In genomic region chr19:1130801-1131717, GRCh38 we compare ENCODE assay signal across 8 cellular contexts. TPM values are rescaled to one million over a fixed set of nuclear protein-coding genes. Genes with fewer than 3 reads are reported as not detected.
A peak's percentile ranks its signal among the peaks of the same experiment; 100 is the strongest.
DNase-seq lines count a peak whose midpoint lies in the region; ATAC-seq and TF ChIP-seq lines count a peak whose summit lies in the region.

No MANE protein-coding gene starts in this region.

- 76 to 82% methylated on average over 6 to 9 of the region's 22 CpGs for WGBS in thyroid gland, 2 donors

- no peak for TF ChIP-seq POLR2A in thyroid gland (IDR thresholded peaks at IDR 0.05)

- peaks cover 49% of the 10 kb centered on the region for H3K4me1 ChIP-seq in CD4-positive, CD25-positive, alpha-beta regulatory T cell (ENCODE audit: control insufficient read depth, insufficient read depth, low read length, poor library complexity, severe bottlenecking)
- peaks cover 44% of the 10 kb centered on the region for H3K4me1 ChIP-seq in OCI-LY1 (ENCODE audit: insufficient read depth, low read length, severe bottlenecking)
- H3K4me1 ChIP-seq in thyroid gland: peaks cover 16 to 48% of the 10 kb centered on the region in 2 donors

- peak overlapping the region; percentile 80 for H3K4me2 ChIP-seq in OCI-LY1 (ENCODE audit: low read length)

- peak overlapping the region; percentile 66 for H3K4me3 ChIP-seq in CD4-positive, CD25-positive, alpha-beta regulatory T cell (ENCODE audit: low read depth, low read length)
- H3K4me3 ChIP-seq in OCI-LY1 (ENCODE audit: low read depth, low read length, poor library complexity, severe bottlenecking) (peak overlapping the region; percentile 55), brain microvascular endothelial cell (ENCODE audit: low read depth, low read length) (peak overlapping the region; percentile 75), thyroid gland (replicated peaks in 1 of 3) (peak overlapping the region in 2 of 3 donors; percentile 10 to 42)

- H3K9me3 ChIP-seq in CD4-positive, CD25-positive, alpha-beta regulatory T cell (ENCODE audit: control insufficient read depth in 2 of 2, low read length in 2 of 2): no peaks in the 10 kb centered on the region
- H3K9me3 ChIP-seq in OCI-LY1 (ENCODE audit: low read length): no peaks in the 10 kb centered on the region
- no peaks in the 10 kb centered on the region for H3K9me3 ChIP-seq in thyroid gland

- H3K27me3 Mint-ChIP-seq in CD4-positive, CD25-positive, alpha-beta regulatory T cell: no peaks in the 10 kb centered on the region
- no peaks in the 10 kb centered on the region for H3K27me3 Mint-ChIP-seq in mesothelial cell of epicardium (ENCODE audit: low read depth)

- no peak overlapping the region for H2AFZ ChIP-seq in OCI-LY1 (ENCODE audit: low read length)

- H3F3A ChIP-seq in OCI-LY1 (ENCODE audit: insufficient read depth, low read length): no peaks in the 10 kb centered on the region

- peak overlapping the region; percentile 87 to 94 (median 93) for H3K27ac Mint-ChIP-seq in CD4-positive, CD25-positive, alpha-beta regulatory T cell
- no peak overlapping the region for H3K27ac Mint-ChIP-seq in mesothelial cell of epicardium

- peak; percentile 36 to 41 for ATAC-seq in CD4-positive, CD25-positive, alpha-beta regulatory T cell (ENCODE audit: low read depth in 2 of 2)

- H3K27me3 ChIP-seq in CD4-positive, CD25-positive, alpha-beta regulatory T cell (ENCODE audit: control insufficient read depth, insufficient read depth, low read length): no peaks in the 10 kb centered on the region
- H3K27me3 ChIP-seq in OCI-LY1 (ENCODE audit: insufficient read depth, low read length) (no peaks in the 10 kb centered on the region), brain microvascular endothelial cell (replicated peaks) (no peaks in the 10 kb centered on the region), thyroid gland (no peaks in the 10 kb centered on the region)

- TF ChIP-seq CTCF in OCI-LY1 (IDR thresholded peaks at IDR 0.05; ENCODE audit: low read length) (no peak), brain microvascular endothelial cell (IDR thresholded peaks at IDR 0.05; ENCODE audit: low read depth, low read length, missing control alignments) (no peak), mesothelial cell of epicardium (IDR thresholded peaks at IDR 0.05; ENCODE audit: unreplicated experiment) (no peak), thyroid gland (IDR thresholded peaks at IDR 0.05) (no peak)

- H3K27ac ChIP-seq in CD4-positive, CD25-positive, alpha-beta regulatory T cell (ENCODE audit: insufficient read depth, low read length, poor library complexity, severe bottlenecking): peak overlapping the region; percentile 92
- H3K27ac ChIP-seq in OCI-LY1 (ENCODE audit: low read depth, low read length, poor library complexity, severe bottlenecking) (no peak overlapping the region), brain microvascular endothelial cell (peak overlapping the region; percentile 86), thyroid gland (peak overlapping the region; percentile 66 to 82 (median 79))

- H4K20me1 ChIP-seq in OCI-LY1 (ENCODE audit: insufficient read depth, low read length): no peaks in the 10 kb centered on the region

- in situ Hi-C loops in brain microvascular endothelial cell (cut with HindIII; ENCODE audit: low pct_ligation_motif_present, low sequenced_read_pairs): no loop called here

- H3K36me3 Mint-ChIP-seq in CD4-positive, CD25-positive, alpha-beta regulatory T cell: no peaks in the 10 kb centered on the region
- no peaks in the 10 kb centered on the region for H3K36me3 Mint-ChIP-seq in mesothelial cell of epicardium

- H3K79me2 ChIP-seq in OCI-LY1 (ENCODE audit: insufficient read depth, low read length): no peaks in the 10 kb centered on the region

- no peaks in the 10 kb centered on the region for H3K9me3 Mint-ChIP-seq in CD4-positive, CD25-positive, alpha-beta regulatory T cell
- no peaks in the 10 kb centered on the region for H3K9me3 Mint-ChIP-seq in mesothelial cell of epicardium

- peaks cover 0 to 46% (median 12%) of the 10 kb centered on the region in 4 donors for H3K4me1 Mint-ChIP-seq in CD4-positive, CD25-positive, alpha-beta regulatory T cell
- peaks cover 3% of the 10 kb centered on the region for H3K4me1 Mint-ChIP-seq in mesothelial cell of epicardium

- DNase-seq in CD4-positive, CD25-positive, alpha-beta regulatory T cell: peak in 2 of 3 donors; percentile 53 to 82
- DNase-seq in brain microvascular endothelial cell: no peak
- DNase-seq in mesothelial cell of epicardium (ENCODE audit: low spot score in 2 of 2, unreplicated experiment in 2 of 2): no peak
- no peak for DNase-seq in thyroid gland
- no peak for DNase-seq in amygdala (lab: John Stamatoyannopoulos, UW)
- no peak for DNase-seq in effector CD8-positive, alpha-beta T cell (lab: John Stamatoyannopoulos, UW)
- DNase-seq in NCI-H2029 treated with DMSO at 0.1 percent for 48 hours (lab: John Stamatoyannopoulos, UW): no peak

- H3K9me2 ChIP-seq in OCI-LY1 (ENCODE audit: low read depth, low read length): no peaks in the 10 kb centered on the region

- H3K36me3 ChIP-seq in CD4-positive, CD25-positive, alpha-beta regulatory T cell (ENCODE audit: control insufficient read depth, insufficient read depth, low read length): peaks cover 16% of the 10 kb centered on the region
- H3K36me3 ChIP-seq in OCI-LY1 (ENCODE audit: insufficient read depth, low read length) (peaks cover 5% of the 10 kb centered on the region), brain microvascular endothelial cell (replicated peaks) (peaks cover 17% of the 10 kb centered on the region), thyroid gland (peaks cover 10 to 15% of the 10 kb centered on the region in 2 donors)

- intact Hi-C loops in thyroid gland (cut with DNase I): no loop called here

- H3K4me3 Mint-ChIP-seq in CD4-positive, CD25-positive, alpha-beta regulatory T cell: peak overlapping the region; percentile 87 to 99 (median 92)
- H3K4me3 Mint-ChIP-seq in mesothelial cell of epicardium: peak overlapping the region; percentile 49

- H3K9ac ChIP-seq in OCI-LY1 (ENCODE audit: low read length): no peak overlapping the region; the same call in 1 of the 2 replicates

RNA-seq across cellular contexts. Expression of gene GPX4, which starts 27.3 kb away (rescaled TPM):
- total RNA-seq in CD4-positive, CD25-positive, alpha-beta regulatory T cell: 112 TPM
- 100 to 1,000 TPM; 318 to 406 (median 354) TPM for polyA plus RNA-seq in CD4-positive, CD25-positive, alpha-beta regulatory T cell
- 190 to 208 TPM (median 201 TPM) in 3 replicates for total RNA-seq in mesothelial cell of epicardium
- 100 to 1,000 TPM; 350 to 485 (median 414) TPM for total RNA-seq in thyroid gland

RNA-seq across cellular contexts. Expression of gene POLR2E, which starts 35.9 kb away (rescaled TPM):
- 72.4 TPM for total RNA-seq in CD4-positive, CD25-positive, alpha-beta regulatory T cell
- 100 to 1,000 TPM; 120 to 145 (median 133) TPM for polyA plus RNA-seq in CD4-positive, CD25-positive, alpha-beta regulatory T cell
- 137 to 145 TPM (median 143 TPM) in 3 replicates for total RNA-seq in mesothelial cell of epicardium
- 100 to 1,000 TPM in 3 of 4 donors, 10 to 100 TPM in 1; 87.6 to 264 (median 163) TPM for total RNA-seq in thyroid gland

RNA-seq across cellular contexts. Expression of gene SBNO2, which starts 43.0 kb away (rescaled TPM):
- 139 TPM for total RNA-seq in CD4-positive, CD25-positive, alpha-beta regulatory T cell
- polyA plus RNA-seq in CD4-positive, CD25-positive, alpha-beta regulatory T cell: 1 to 10 TPM; 2.0 to 5.1 (median 2.7) TPM
- 48.5 to 56.1 TPM (median 53.0 TPM) in 3 replicates for total RNA-seq in mesothelial cell of epicardium
- 10 to 100 TPM; 22.8 to 69.0 (median 25.5) TPM for total RNA-seq in thyroid gland

Comparison
In these comparisons a context has a peak if more than half of its experiments do, and no peak if none do; other contexts are left out.
1. DNase-seq: peak in CD4-positive, CD25-positive, alpha-beta regulatory T cell (2 of 3); none in brain microvascular endothelial cell (single experiment), mesothelial cell of epicardium (0 of 2), thyroid gland (0 of 2), amygdala (0 of 56), effector CD8-positive, alpha-beta T cell (single experiment) and NCI-H2029 treated with DMSO at 0.1 percent for 48 hours (single experiment).
2. Peak in every context shown above with its lines, with median percentiles within 50 percentile points of each other: H3K4me3 ChIP-seq.